Comparison of ENCODE assay signal across 16 cellular contexts in genomic region chr16:11156401-11156800, GRCh38.
"Had no signal": no experiment of that assay in that cellular context is flagged by ENCODE, and none has a peak within 500 bp of the region (broad histone marks: within the 10 kb centered on the region; RNA-seq: fewer than 3 reads in every experiment).

No MANE protein-coding gene starts in this region.

- DNase-seq: activated effector memory CD4-positive, alpha-beta T cell treated with Interleukin-2 at 50 U/mL for 16 hours; activated T-cell treated with anti-CD3 and anti-CD28 coated beads, Interleukin-2, amount 50 U/mL, for 24 hours; body of pancreas; cortex of kidney; effector CD4-positive, alpha-beta T cell; left ventricle myocardium inferior; mesendoderm; stimulated activated CD4-positive, alpha-beta T cell treated with anti-CD3 and anti-CD28 coated beads, Interleukin-1b, Interleukin-23, amount 100 ng/mL, for 48 hours; stimulated activated naive CD8-positive, alpha-beta T cell treated with anti-CD3 and anti-CD28 coated beads, Interleukin-15, amount 100 ng/mL, for 72 hours; SW 1271 had no signal

- H3K4me1 ChIP-seq: body of pancreas, prostate gland had no signal

- FAIRE-seq: keratinocyte had no signal

- H3K79me2 ChIP-seq: hepatocyte had no signal

- ATAC-seq: activated naive CD4-positive, alpha-beta T cell treated with anti-CD3 and anti-CD28 coated beads, Interleukin-2, amount 50 U/mL, for 72 hours; body of pancreas; sciatic nerve; stimulated activated naive CD8-positive, alpha-beta T cell treated with anti-CD3 and anti-CD28 coated beads, Interleukin-15, amount 100 ng/mL, for 72 hours had no signal

- H3K9me3 ChIP-seq: body of pancreas, esophagus muscularis mucosa, left ventricle myocardium inferior, prostate gland had no signal

- H3K27ac ChIP-seq: body of pancreas, esophagus muscularis mucosa, hepatocyte, left ventricle myocardium inferior, prostate gland had no signal

- H2AFZ ChIP-seq: hepatocyte had no signal

- H3K4me3 ChIP-seq: body of pancreas, esophagus muscularis mucosa, hepatocyte, left ventricle myocardium inferior, prostate gland had no signal

- H3K36me3 ChIP-seq: esophagus muscularis mucosa, left ventricle myocardium inferior, prostate gland had no signal

- H3K4me2 ChIP-seq: hepatocyte had no signal

- H3K27me3 ChIP-seq: body of pancreas, esophagus muscularis mucosa, hepatocyte had no signal
